ENCODE assay signal across 17 cellular contexts in genomic region chr13:49453465-49453864, GRCh38. TPM values are rescaled to one million over a fixed set of nuclear protein-coding genes. Genes with fewer than 3 reads are reported as not detected.
DNase-seq lines count a peak whose midpoint lies in the region; ATAC-seq and TF ChIP-seq lines count a peak whose summit lies in the region.
"Had no signal": no experiment of that assay in that cellular context is flagged by ENCODE, and none has a peak within 500 bp of the region (broad histone marks: within the 10 kb centered on the region; RNA-seq: fewer than 3 reads in every experiment).

No MANE protein-coding gene starts in this region.

- ATAC-seq in HG02852 (IDR thresholded peaks at IDR 0.05; ENCODE audit: unreplicated experiment) (no peak), GM19397 (IDR thresholded peaks at IDR 0.05; ENCODE audit: unreplicated experiment) (no peak)
- no peak for ATAC-seq in effector memory CD8-positive, alpha-beta T cell (replicated peaks)
- ATAC-seq in activated CD4-positive, CD25-positive, alpha-beta regulatory T cell treated with anti-CD3 and anti-CD28 coated beads, Interleukin-2, amount 50 U/mL, for 24 hours: no peak
- ATAC-seq: K562 had no signal

- H3K4me3 Mint-ChIP-seq in effector memory CD8-positive, alpha-beta T cell: no peak overlapping the region
- H3K4me3 Mint-ChIP-seq: B cell; CD4-positive, alpha-beta T cell had no signal

- no peaks in the 10 kb centered on the region for H3K27me3 ChIP-seq in DOHH2 (ENCODE audit: control insufficient read depth, low read length)
- H3K27me3 ChIP-seq in KMS-11 (ENCODE audit: insufficient read depth, low read depth): no peaks in the 10 kb centered on the region
- H3K27me3 ChIP-seq in fibroblast of lung (ENCODE audit: control insufficient read depth, insufficient read depth, low read length): no peaks in the 10 kb centered on the region

- peaks cover 49% of the 10 kb centered on the region for H3K36me3 ChIP-seq in DOHH2 (ENCODE audit: control insufficient read depth, low read length)
- H3K36me3 ChIP-seq in KMS-11 (ENCODE audit: insufficient read depth): no peaks in the 10 kb centered on the region
- no peaks in the 10 kb centered on the region for H3K36me3 ChIP-seq in fibroblast of lung (ENCODE audit: control insufficient read depth, insufficient read depth, low read length)
- H3K36me3 ChIP-seq: HAP-1 had no signal

- H3K36me3 Mint-ChIP-seq in effector memory CD8-positive, alpha-beta T cell (ENCODE audit: insufficient read depth): peaks cover 11% of the 10 kb centered on the region

- H3K79me2 ChIP-seq in DOHH2 (ENCODE audit: control insufficient read depth, low read length): peaks cover 66% of the 10 kb centered on the region
- H3K79me2 ChIP-seq in KMS-11 (ENCODE audit: insufficient read depth, low read depth): peaks cover 4% of the 10 kb centered on the region; the same call in 1 of the 2 replicates
- peaks cover 5% of the 10 kb centered on the region for H3K79me2 ChIP-seq in fibroblast of lung (ENCODE audit: control insufficient read depth, insufficient read depth, low read length)

- no peaks in the 10 kb centered on the region for H3K27me3 Mint-ChIP-seq in effector memory CD8-positive, alpha-beta T cell
- H3K27me3 Mint-ChIP-seq: B cell; CD4-positive, alpha-beta T cell had no signal

- DNase-seq in fibroblast of lung (ENCODE audit: low read depth in 2 of 2): no peak
- DNase-seq in effector memory CD8-positive, alpha-beta T cell: no peak
- DNase-seq: C1 segment of cervical spinal cord; Caco-2; CD4-positive, alpha-beta T cell; GDM1; GM23248; Karpas-422 had no signal

- H3K4me1 ChIP-seq in DOHH2 (ENCODE audit: control insufficient read depth, low read length): peaks cover 57% of the 10 kb centered on the region
- peaks cover 67% of the 10 kb centered on the region for H3K4me1 ChIP-seq in KMS-11 (ENCODE audit: low read depth, poor library complexity, severe bottlenecking)
- peaks cover 26% of the 10 kb centered on the region for H3K4me1 ChIP-seq in fibroblast of lung (ENCODE audit: control insufficient read depth, extremely low read depth, insufficient read depth, low read length)
- H3K4me1 ChIP-seq: Caco-2 had no signal

- H4K20me1 ChIP-seq in DOHH2 (ENCODE audit: control insufficient read depth, insufficient read depth, low read depth, low read length): no peaks in the 10 kb centered on the region
- no peaks in the 10 kb centered on the region for H4K20me1 ChIP-seq in KMS-11 (ENCODE audit: insufficient read depth)
- no peaks in the 10 kb centered on the region for H4K20me1 ChIP-seq in fibroblast of lung (ENCODE audit: control insufficient read depth, extremely low read depth, insufficient read depth, low read length)

- TF ChIP-seq CTCF in 22Rv1 (IDR thresholded peaks at IDR 0.05) (no peak), DOHH2 (IDR thresholded peaks at IDR 0.05; ENCODE audit: low read depth, low read length, poor library complexity, severe bottlenecking) (no peak), KMS-11 (conservative IDR thresholded peaks at IDR 0.05; ENCODE audit: low read depth, low read length) (no peak), fibroblast of lung (conservative IDR thresholded peaks at IDR 0.05 in 1 of 2, IDR thresholded peaks at IDR 0.05 in 1 of 2; ENCODE audit: low read depth in 1 of 2, low read length in 2 of 2) (no peak)

- H3K27ac Mint-ChIP-seq in effector memory CD8-positive, alpha-beta T cell: no peak overlapping the region
- H3K27ac Mint-ChIP-seq: B cell; CD4-positive, alpha-beta T cell had no signal

- H3K9ac ChIP-seq in KMS-11 (no peak overlapping the region), fibroblast of lung (ENCODE audit: insufficient read depth, low read length) (no peak overlapping the region)

- no peaks in the 10 kb centered on the region for H3K9me2 ChIP-seq in DOHH2 (replicated peaks; ENCODE audit: control insufficient read depth, low read length)

- H3K4me3 ChIP-seq in DOHH2 (ENCODE audit: low read length): no peak overlapping the region
- no peak overlapping the region for H3K4me3 ChIP-seq in KMS-11 (IDR thresholded peaks at IDR 0.05; ENCODE audit: insufficient read depth, low read depth, low read length)
- no peak overlapping the region for H3K4me3 ChIP-seq in fibroblast of lung (replicated peaks in 1 of 4; ENCODE audit: control extremely low read depth in 1 of 4, insufficient read depth in 1 of 4, low read depth in 3 of 4, low read length in 4 of 4)
- H3K4me3 ChIP-seq: GM23248, HAP-1, K562 had no signal

- peaks cover 3% of the 10 kb centered on the region; the same call in 1 of the 2 replicates for H3F3A ChIP-seq in DOHH2 (ENCODE audit: control insufficient read depth, insufficient read depth)

- H3K27ac ChIP-seq in 22Rv1 (peak overlapping the region; percentile 51), DOHH2 (ENCODE audit: low read depth, low read length) (no peak overlapping the region), KMS-11 (peak overlapping the region; percentile 74; the same call in 1 of the 2 replicates), fibroblast of lung (ENCODE audit: insufficient read depth, low read length) (peak overlapping the region; percentile 18)

- H3K9me3 ChIP-seq in DOHH2 (ENCODE audit: control insufficient read depth, insufficient read depth, low read length): no peaks in the 10 kb centered on the region
- H3K9me3 ChIP-seq in fibroblast of lung (ENCODE audit: control insufficient read depth, insufficient read depth, low read depth, low read length): no peaks in the 10 kb centered on the region
- H3K9me3 ChIP-seq: Caco-2, HAP-1 had no signal

- H2AFZ ChIP-seq in KMS-11 (ENCODE audit: low read depth) (no peak overlapping the region), fibroblast of lung (ENCODE audit: low read length) (no peak overlapping the region)
- H2AFZ ChIP-seq: GM23248 had no signal

- H3K4me2 ChIP-seq in DOHH2 (ENCODE audit: low read length) (peak overlapping the region; percentile 57; the same call in 1 of the 2 replicates), KMS-11 (no peak overlapping the region), fibroblast of lung (ENCODE audit: extremely low read depth, insufficient read depth, low read length) (no peak overlapping the region)

- H3K4me1 Mint-ChIP-seq in effector memory CD8-positive, alpha-beta T cell (ENCODE audit: low read depth in 2 of 2): peaks cover 21 to 37% of the 10 kb centered on the region in 2 donors

- H3K9me3 Mint-ChIP-seq in effector memory CD8-positive, alpha-beta T cell: no peaks in the 10 kb centered on the region
- H3K9me3 Mint-ChIP-seq: CD4-positive, alpha-beta T cell had no signal

RNA-seq across cellular contexts. Expression of gene SETDB2, which starts 9.4 kb away (rescaled TPM):
- 13.4 and 13.7 TPM in 2 replicates for total RNA-seq in fibroblast of lung
- 8.3 and 10.4 TPM in 2 replicates for polyA plus RNA-seq in fibroblast of lung
- polyA plus RNA-seq in fibroblast of lung (2012): 5.9 and 6.1 TPM in 2 replicates
- 0.55 and 0.82 TPM in 2 replicates for polyA minus RNA-seq in fibroblast of lung (ENCODE audit: low replicate concordance)

RNA-seq across cellular contexts. Expression of gene CAB39L, which starts 9.6 kb away (rescaled TPM):
- 9.4 and 11.3 TPM in 2 replicates for total RNA-seq in fibroblast of lung
- polyA plus RNA-seq in fibroblast of lung: 11.8 and 13.0 TPM in 2 replicates
- 9.6 and 9.8 TPM in 2 replicates for polyA plus RNA-seq in fibroblast of lung (2012)
- polyA minus RNA-seq in fibroblast of lung (ENCODE audit: low replicate concordance): 7.5 and 8.7 TPM in 2 replicates

RNA-seq across cellular contexts. Expression of gene PHF11, which starts 42.3 kb away (rescaled TPM):
- 18.5 and 26.8 TPM in 2 replicates for total RNA-seq in fibroblast of lung
- polyA plus RNA-seq in fibroblast of lung: 32.8 and 46.8 TPM in 2 replicates
- 33.5 and 43.9 TPM in 2 replicates for polyA plus RNA-seq in fibroblast of lung (2012)
- 1.5 TPM in 1 of 2 replicates, not detected in the other for polyA minus RNA-seq in fibroblast of lung (ENCODE audit: low replicate concordance)
